ENCODE assay signal across 2 cellular contexts in genomic region chr11:59173964-59174663, GRCh38.
TF ChIP-seq lines count a peak whose summit lies in the region.

No MANE protein-coding gene starts in this region.

TF ChIP-seq in HCT116, 20 proteins besides CTCF, POLR2A, EP300 and RAD21:
- no peak for TF ChIP-seq YY1 (IDR thresholded peaks at IDR 0.05; ENCODE audit: extremely low read depth, insufficient replicate concordance, low read depth, low read length)
- no peak for TF ChIP-seq SIN3A (IDR thresholded peaks at IDR 0.05; ENCODE audit: low read depth)
- peak; percentile 98 for TF ChIP-seq CEBPB (IDR thresholded peaks at IDR 0.05; ENCODE audit: low read depth)
- no peak for TF ChIP-seq EGR1 (IDR thresholded peaks at IDR 0.05; ENCODE audit: low read depth)
- no peak for TF ChIP-seq ZBTB33 (IDR thresholded peaks at IDR 0.05; ENCODE audit: extremely low read depth, insufficient replicate concordance, low read length)
- no peak for TF ChIP-seq TCF7L2 (IDR thresholded peaks at IDR 0.05; ENCODE audit: borderline replicate concordance, extremely low read depth, insufficient read depth, insufficient read length)

TF ChIP-seq in HepG2, 621 proteins besides CTCF, POLR2A, EP300 and RAD21 (continues in another document):
- TF ChIP-seq ZNF556 (CRISPR knock-in tag; IDR thresholded peaks at IDR 0.05; ENCODE audit: borderline replicate concordance) (no peak), ZNF674 (CRISPR knock-in tag; IDR thresholded peaks at IDR 0.05; ENCODE audit: low read depth) (no peak), XRCC5 (optimal IDR thresholded peaks at IDR 0.05; ENCODE audit: low read length) (no peak), NR2F2 (IDR thresholded peaks at IDR 0.05; ENCODE audit: borderline replicate concordance, low read depth) (peak; percentile 45; the same call in 1 of the 2 replicates), ZNF280B (CRISPR knock-in tag; IDR thresholded peaks at IDR 0.05; ENCODE audit: borderline replicate concordance) (no peak), ZNF772 (CRISPR knock-in tag; IDR thresholded peaks at IDR 0.05) (no peak), RARA (CRISPR knock-in tag; IDR thresholded peaks at IDR 0.05) (peak; percentile 86), ZNF33B (CRISPR knock-in tag; IDR thresholded peaks at IDR 0.05) (no peak), ZNF543 (CRISPR knock-in tag; IDR thresholded peaks at IDR 0.05) (no peak), AGO2 (optimal IDR thresholded peaks at IDR 0.05; ENCODE audit: low read depth, low read length) (no peak), FOXM1 (CRISPR knock-in tag; IDR thresholded peaks at IDR 0.05) (no peak), DNMT3B (CRISPR knock-in tag; conservative IDR thresholded peaks at IDR 0.05) (no peak), ZNF468 (CRISPR knock-in tag; IDR thresholded peaks at IDR 0.05) (no peak), EHMT2 (IDR thresholded peaks at IDR 0.05; ENCODE audit: borderline replicate concordance, low read depth, low read length) (no peak), BHLHE40 (IDR thresholded peaks at IDR 0.05; ENCODE audit: low read length) (no peak), ZNF709 (CRISPR knock-in tag; IDR thresholded peaks at IDR 0.05) (no peak), ZNF235 (CRISPR knock-in tag; IDR thresholded peaks at IDR 0.05; ENCODE audit: borderline replicate concordance) (no peak), MED13 (CRISPR knock-in tag; IDR thresholded peaks at IDR 0.05) (no peak), ZNF292 (CRISPR knock-in tag; IDR thresholded peaks at IDR 0.05; ENCODE audit: borderline replicate concordance, low read depth) (no peak), ZBTB25 (CRISPR knock-in tag; IDR thresholded peaks at IDR 0.05) (no peak), KDM5A (IDR thresholded peaks at IDR 0.05; ENCODE audit: borderline replicate concordance, low read length) (no peak), ZBTB3 (CRISPR knock-in tag; IDR thresholded peaks at IDR 0.05; ENCODE audit: borderline replicate concordance, low read depth) (no peak), ZNF616 (CRISPR knock-in tag; IDR thresholded peaks at IDR 0.05; ENCODE audit: low read depth) (no peak), ZNF678 (CRISPR knock-in tag; IDR thresholded peaks at IDR 0.05) (no peak), AKNA (CRISPR knock-in tag; IDR thresholded peaks at IDR 0.05; ENCODE audit: borderline replicate concordance) (no peak), NRL (CRISPR knock-in tag; IDR thresholded peaks at IDR 0.05; ENCODE audit: borderline replicate concordance) (no peak), BRCA1 (CRISPR knock-in tag; IDR thresholded peaks at IDR 0.05) (no peak), ZNF234 (CRISPR knock-in tag; conservative IDR thresholded peaks at IDR 0.05) (no peak), POGZ (CRISPR knock-in tag; IDR thresholded peaks at IDR 0.05) (peak; percentile 47; the same call in 1 of the 2 replicates), ARNTL (CRISPR knock-in tag; IDR thresholded peaks at IDR 0.05) (no peak), ZFX (CRISPR knock-in tag; IDR thresholded peaks at IDR 0.05; ENCODE audit: low read depth) (0 out of 2 replicates have a peak, but pooled peaks have one; percentile 28), GPN1 (CRISPR knock-in tag; IDR thresholded peaks at IDR 0.05; ENCODE audit: borderline replicate concordance) (no peak), ZNF557 (CRISPR knock-in tag; IDR thresholded peaks at IDR 0.05) (no peak), HCFC1 (IDR thresholded peaks at IDR 0.05; ENCODE audit: low read depth, low read length) (no peak), ZNF33A (CRISPR knock-in tag; IDR thresholded peaks at IDR 0.05; ENCODE audit: borderline replicate concordance) (no peak), EZH2 (conservative IDR thresholded peaks at IDR 0.05; ENCODE audit: low read depth, low read length) (no peak), GFI1 (CRISPR knock-in tag; IDR thresholded peaks at IDR 0.05; ENCODE audit: borderline replicate concordance) (peak; percentile 71; the same call in 1 of the 2 replicates), PHF8 (CRISPR knock-in tag; IDR thresholded peaks at IDR 0.05) (no peak), REL (CRISPR knock-in tag; conservative IDR thresholded peaks at IDR 0.05) (no peak), CHCHD3 (CRISPR knock-in tag; IDR thresholded peaks at IDR 0.05) (no peak), ZBTB20 (CRISPR knock-in tag; IDR thresholded peaks at IDR 0.05; ENCODE audit: borderline replicate concordance, low read depth) (no peak), SNAPC5 (CRISPR knock-in tag; IDR thresholded peaks at IDR 0.05; ENCODE audit: borderline replicate concordance) (no peak), TOPORS (CRISPR knock-in tag; IDR thresholded peaks at IDR 0.05) (no peak), POGK (CRISPR knock-in tag; conservative IDR thresholded peaks at IDR 0.05) (no peak), NCOR1 (IDR thresholded peaks at IDR 0.05; ENCODE audit: borderline replicate concordance, low read length) (peak; percentile 71; the same call in 1 of the 2 replicates), SIN3B (IDR thresholded peaks at IDR 0.05; ENCODE audit: low read length) (no peak), SIX1 (CRISPR knock-in tag; IDR thresholded peaks at IDR 0.05; ENCODE audit: borderline replicate concordance) (no peak), ZNF263 (CRISPR knock-in tag; IDR thresholded peaks at IDR 0.05) (0 out of 2 replicates have a peak, but pooled peaks have one; percentile 51), MTF2 (CRISPR knock-in tag; IDR thresholded peaks at IDR 0.05; ENCODE audit: borderline replicate concordance) (no peak), PHB2 (IDR thresholded peaks at IDR 0.05; ENCODE audit: partially characterized antibody) (no peak), ARNT (IDR thresholded peaks at IDR 0.05) (no peak)
- TF ChIP-seq, protein P1, sequence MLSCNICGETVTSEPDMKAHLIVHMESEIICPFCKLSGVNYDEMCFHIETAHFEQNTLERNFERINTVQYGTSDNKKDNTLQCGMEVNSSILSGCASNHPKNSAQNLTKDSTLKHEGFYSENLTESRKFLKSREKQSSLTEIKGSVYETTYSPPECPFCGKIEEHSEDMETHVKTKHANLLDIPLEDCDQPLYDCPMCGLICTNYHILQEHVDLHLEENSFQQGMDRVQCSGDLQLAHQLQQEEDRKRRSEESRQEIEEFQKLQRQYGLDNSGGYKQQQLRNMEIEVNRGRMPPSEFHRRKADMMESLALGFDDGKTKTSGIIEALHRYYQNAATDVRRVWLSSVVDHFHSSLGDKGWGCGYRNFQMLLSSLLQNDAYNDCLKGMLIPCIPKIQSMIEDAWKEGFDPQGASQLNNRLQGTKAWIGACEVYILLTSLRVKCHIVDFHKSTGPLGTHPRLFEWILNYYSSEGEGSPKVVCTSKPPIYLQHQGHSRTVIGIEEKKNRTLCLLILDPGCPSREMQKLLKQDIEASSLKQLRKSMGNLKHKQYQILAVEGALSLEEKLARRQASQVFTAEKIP (CRISPR knock-in tag; IDR thresholded peaks at IDR 0.05; ENCODE audit: borderline replicate concordance), result no peak
- TF ChIP-seq, protein P2, sequence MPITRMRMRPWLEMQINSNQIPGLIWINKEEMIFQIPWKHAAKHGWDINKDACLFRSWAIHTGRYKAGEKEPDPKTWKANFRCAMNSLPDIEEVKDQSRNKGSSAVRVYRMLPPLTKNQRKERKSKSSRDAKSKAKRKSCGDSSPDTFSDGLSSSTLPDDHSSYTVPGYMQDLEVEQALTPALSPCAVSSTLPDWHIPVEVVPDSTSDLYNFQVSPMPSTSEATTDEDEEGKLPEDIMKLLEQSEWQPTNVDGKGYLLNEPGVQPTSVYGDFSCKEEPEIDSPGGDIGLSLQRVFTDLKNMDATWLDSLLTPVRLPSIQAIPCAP (CRISPR knock-in tag; IDR thresholded peaks at IDR 0.05; ENCODE audit: low read depth), result no peak
- TF ChIP-seq, protein P3, sequence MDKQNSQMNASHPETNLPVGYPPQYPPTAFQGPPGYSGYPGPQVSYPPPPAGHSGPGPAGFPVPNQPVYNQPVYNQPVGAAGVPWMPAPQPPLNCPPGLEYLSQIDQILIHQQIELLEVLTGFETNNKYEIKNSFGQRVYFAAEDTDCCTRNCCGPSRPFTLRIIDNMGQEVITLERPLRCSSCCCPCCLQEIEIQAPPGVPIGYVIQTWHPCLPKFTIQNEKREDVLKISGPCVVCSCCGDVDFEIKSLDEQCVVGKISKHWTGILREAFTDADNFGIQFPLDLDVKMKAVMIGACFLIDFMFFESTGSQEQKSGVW (CRISPR knock-in tag; IDR thresholded peaks at IDR 0.05; ENCODE audit: borderline replicate concordance), result no peak
- TF ChIP-seq, protein P4, sequence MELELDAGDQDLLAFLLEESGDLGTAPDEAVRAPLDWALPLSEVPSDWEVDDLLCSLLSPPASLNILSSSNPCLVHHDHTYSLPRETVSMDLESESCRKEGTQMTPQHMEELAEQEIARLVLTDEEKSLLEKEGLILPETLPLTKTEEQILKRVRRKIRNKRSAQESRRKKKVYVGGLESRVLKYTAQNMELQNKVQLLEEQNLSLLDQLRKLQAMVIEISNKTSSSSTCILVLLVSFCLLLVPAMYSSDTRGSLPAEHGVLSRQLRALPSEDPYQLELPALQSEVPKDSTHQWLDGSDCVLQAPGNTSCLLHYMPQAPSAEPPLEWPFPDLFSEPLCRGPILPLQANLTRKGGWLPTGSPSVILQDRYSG (CRISPR knock-in tag; IDR thresholded peaks at IDR 0.05), result no peak
- TF ChIP-seq, protein P5, sequence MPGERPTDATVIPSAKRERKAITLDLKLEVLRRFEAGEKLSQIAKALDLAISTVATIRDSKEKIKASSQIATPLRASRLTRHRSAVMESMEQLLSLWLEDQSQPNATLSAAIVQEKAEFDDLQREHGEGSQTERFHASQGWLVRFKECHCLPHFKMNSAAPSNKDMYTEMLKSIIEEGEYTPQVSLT (CRISPR knock-in tag; IDR thresholded peaks at IDR 0.05; ENCODE audit: borderline replicate concordance, low read depth), result no peak
- TF ChIP-seq, protein P6, sequence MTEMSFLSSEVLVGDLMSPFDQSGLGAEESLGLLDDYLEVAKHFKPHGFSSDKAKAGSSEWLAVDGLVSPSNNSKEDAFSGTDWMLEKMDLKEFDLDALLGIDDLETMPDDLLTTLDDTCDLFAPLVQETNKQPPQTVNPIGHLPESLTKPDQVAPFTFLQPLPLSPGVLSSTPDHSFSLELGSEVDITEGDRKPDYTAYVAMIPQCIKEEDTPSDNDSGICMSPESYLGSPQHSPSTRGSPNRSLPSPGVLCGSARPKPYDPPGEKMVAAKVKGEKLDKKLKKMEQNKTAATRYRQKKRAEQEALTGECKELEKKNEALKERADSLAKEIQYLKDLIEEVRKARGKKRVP (CRISPR knock-in tag; IDR thresholded peaks at IDR 0.05), result no peak; a peak in 1 of 4 replicates
